In the genomic region with DNA sequence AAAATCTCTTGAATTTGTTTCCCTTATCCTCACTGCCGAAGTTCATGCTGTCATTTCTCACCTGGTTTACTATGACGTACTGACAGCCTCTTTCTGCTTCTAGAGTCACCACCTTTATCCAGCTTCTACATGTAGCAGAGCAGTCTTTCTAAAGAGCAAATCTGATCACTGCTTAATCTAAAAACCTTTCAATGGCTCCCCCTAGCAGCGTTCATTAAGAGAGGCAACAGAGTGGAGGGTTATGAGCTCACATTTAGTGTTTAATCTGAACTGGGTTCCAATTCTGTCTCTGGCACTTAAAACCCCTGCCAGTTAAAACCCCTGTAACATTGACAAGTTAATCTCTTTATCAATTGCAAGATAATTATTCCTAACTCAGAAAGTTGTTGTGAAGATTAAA, we compare ENCODE assay signal across 8 cellular contexts. TPM values are rescaled to one million over a fixed set of nuclear protein-coding genes. Genes with fewer than 3 reads are reported as not detected.
DNase-seq lines count a peak whose midpoint lies in the region; ATAC-seq and TF ChIP-seq lines count a peak whose summit lies in the region.

No MANE protein-coding gene starts in this region.

- H3K18ac ChIP-seq in mesendoderm (ENCODE audit: low read length): no peak overlapping the region

- H2BK120ac ChIP-seq in mesendoderm (ENCODE audit: low read depth, low read length): no peak overlapping the region

- WGBS in mesendoderm (ENCODE audit: extremely low coverage, insufficient coverage, low lambda C conversion rate): no CpG with 5 or more reads among the region's 3 CpGs
- 25 to 39% (median 27%) methylated on average over 3 of the region's 3 CpGs for WGBS in stomach, 5 donors

- H3K9ac ChIP-seq in mesendoderm (ENCODE audit: low read length): no peak overlapping the region

- no peak for TF ChIP-seq EP300 in stomach (IDR thresholded peaks at IDR 0.05)

- CTCF ChIA-PET in activated CD8-positive, alpha-beta T cell treated with anti-CD3 and anti-CD28 coated beads for 36 hours (lab: Charles Lee): interaction anchor here (0.7 to 4.4 kb wide), 20 partner anchors 15 to 483 kb away, joined by 3 to 23 read pairs (median 4); no protein-coding TSS in a partner anchor

- in situ Hi-C loops in KBM-7 (cut with MboI; ENCODE audit: low pct_unique_long_range_greater_than_20kb, low sequenced_read_pairs): no loop called here

- H3K36me3 ChIP-seq in mesendoderm (ENCODE audit: control insufficient read depth, insufficient read depth, low read length) (no peaks in the 10 kb centered on the region), stomach (no peaks in the 10 kb centered on the region)

- TF ChIP-seq POLR2A in stomach (IDR thresholded peaks at IDR 0.05): no peak

- H3K27ac ChIP-seq in mesendoderm (ENCODE audit: low read depth, low read length) (no peak overlapping the region), stomach (peak overlapping the region in 2 of 5 donors; percentile 20)

- no peak overlapping the region for H2BK15ac ChIP-seq in mesendoderm (replicated peaks; ENCODE audit: low read depth)

- H2AK5ac ChIP-seq in mesendoderm (ENCODE audit: low read length): no peak overlapping the region

- POLR2A ChIA-PET in activated CD8-positive, alpha-beta T cell treated with anti-CD3 and anti-CD28 coated beads for 36 hours (lab: Charles Lee): no interaction called here

- DNase-seq in activated gamma-delta T cell treated with Interleukin-2 at 50 U/mL for 16 hours (peak; percentile 38), activated gamma-delta T cell (lab: John Stamatoyannopoulos, UW) (no peak), KBM-7 (peak; percentile 46), mesendoderm (peak; percentile 89), stomach (no peak), occipital lobe (lab: John Stamatoyannopoulos, UW) (no peak)
- DNase-seq in activated CD8-positive, alpha-beta T cell treated with anti-CD3 and anti-CD28 coated beads for 36 hours: peak; percentile 36

- H3K4me2 ChIP-seq in mesendoderm (ENCODE audit: low read length): no peak overlapping the region

- no peak overlapping the region for H4K8ac ChIP-seq in mesendoderm (ENCODE audit: low read depth, low read length)

- H3K9me3 ChIP-seq in stomach: no peaks in the 10 kb centered on the region

- no peaks in the 10 kb centered on the region for H3K9me3 Mint-ChIP-seq in activated CD8-positive, alpha-beta T cell treated with anti-CD3 and anti-CD28 coated beads for 36 hours

- H3K4me1 ChIP-seq in mesendoderm (ENCODE audit: control insufficient read depth, low read depth, low read length): peaks cover 7% of the 10 kb centered on the region
- peaks cover 0 to 75% (median 45%) of the 10 kb centered on the region in 4 donors for H3K4me1 ChIP-seq in stomach

- no peaks in the 10 kb centered on the region for H3K27me3 Mint-ChIP-seq in activated CD8-positive, alpha-beta T cell treated with anti-CD3 and anti-CD28 coated beads for 36 hours

- peak; percentile 28 for ATAC-seq in activated CD8-positive, alpha-beta T cell treated with anti-CD3 and anti-CD28 coated beads for 36 hours
- no peak for ATAC-seq in HG03196 (IDR thresholded peaks at IDR 0.05; ENCODE audit: unreplicated experiment)

- peaks cover 40% of the 10 kb centered on the region for H3K4me1 Mint-ChIP-seq in activated CD8-positive, alpha-beta T cell treated with anti-CD3 and anti-CD28 coated beads for 36 hours (ENCODE audit: low read depth)

- peak; percentile 63 for TF ChIP-seq CTCF in activated CD8-positive, alpha-beta T cell treated with anti-CD3 and anti-CD28 coated beads for 36 hours (IDR thresholded peaks at IDR 0.05)
- TF ChIP-seq CTCF in stomach (IDR thresholded peaks at IDR 0.05): peak in 2 of 7 experiments; percentile 28 to 33

- H4K5ac ChIP-seq in mesendoderm (ENCODE audit: low read length): no peak overlapping the region

- H3K4ac ChIP-seq in mesendoderm (ENCODE audit: low read depth, low read length): no peak overlapping the region

- peak overlapping the region; percentile 22 for H3K27ac Mint-ChIP-seq in activated CD8-positive, alpha-beta T cell treated with anti-CD3 and anti-CD28 coated beads for 36 hours

- H3K4me3 ChIP-seq in mesendoderm (ENCODE audit: low read length) (no peak overlapping the region), stomach (no peak overlapping the region)

- no peaks in the 10 kb centered on the region for H3K27me3 ChIP-seq in mesendoderm (ENCODE audit: insufficient read depth, low read length, poor library complexity)
- H3K27me3 ChIP-seq in stomach: no peaks in the 10 kb centered on the region

- peaks cover 9% of the 10 kb centered on the region for H3K79me1 ChIP-seq in mesendoderm (ENCODE audit: low read length)

- H3K36me3 Mint-ChIP-seq in activated CD8-positive, alpha-beta T cell treated with anti-CD3 and anti-CD28 coated beads for 36 hours (ENCODE audit: low read depth): peaks cover 12% of the 10 kb centered on the region

- no peak overlapping the region for H3K23ac ChIP-seq in mesendoderm (ENCODE audit: low read length)

- H3K56ac ChIP-seq in mesendoderm (ENCODE audit: low read length): peak overlapping the region; percentile 18

- H3K4me3 Mint-ChIP-seq in activated CD8-positive, alpha-beta T cell treated with anti-CD3 and anti-CD28 coated beads for 36 hours: peak overlapping the region; percentile 40

- H3K79me2 ChIP-seq in mesendoderm (ENCODE audit: control insufficient read depth, insufficient read depth, low read length): peaks cover 66% of the 10 kb centered on the region

- H2BK5ac ChIP-seq in mesendoderm (ENCODE audit: low read length): no peak overlapping the region

- intact Hi-C loops in activated CD8-positive, alpha-beta T cell treated with anti-CD3 and anti-CD28 coated beads for 36 hours (cut with micrococcal nuclease): loop anchor here (10.0 kb wide), 2 partner anchors 540 to 680 kb away; partner anchors contain the start of gene STIM2
- intact Hi-C loops in stomach (cut with DNase I; ENCODE audit: low total_unique reads): no loop called here

RNA-seq across cellular contexts. Expression of gene RBPJ, which starts 4.4 kb away (rescaled TPM):
- total RNA-seq in activated CD8-positive, alpha-beta T cell treated with anti-CD3 and anti-CD28 coated beads for 36 hours: 100 to 1,000 TPM; 150 to 151 TPM
- polyA plus RNA-seq in mesendoderm (2013, experiment 1 of 2): 77.2 TPM
- 77.5 TPM for polyA plus RNA-seq in mesendoderm (2013, experiment 2 of 2)
- total RNA-seq in stomach (100 to 1,000 TPM in 2 of 5 donors, 10 to 100 TPM in 3; 23.2 to 184 (median 67.8) TPM), occipital lobe (97.3 TPM)
- 10 to 100 TPM; 26.8 to 39.1 (median 28.1) TPM for polyA plus RNA-seq in stomach

Comparison
In these comparisons a context has a peak if more than half of its experiments do, and no peak if none do; other contexts are left out.
1. DNase-seq: peak in activated gamma-delta T cell treated with Interleukin-2 at 50 U/mL for 16 hours (single experiment), KBM-7 (single experiment), activated CD8-positive, alpha-beta T cell treated with anti-CD3 and anti-CD28 coated beads for 36 hours (single experiment) and mesendoderm (single experiment); none in activated gamma-delta T cell (single experiment), stomach (single experiment) and occipital lobe (single experiment).